In the genomic region with DNA sequence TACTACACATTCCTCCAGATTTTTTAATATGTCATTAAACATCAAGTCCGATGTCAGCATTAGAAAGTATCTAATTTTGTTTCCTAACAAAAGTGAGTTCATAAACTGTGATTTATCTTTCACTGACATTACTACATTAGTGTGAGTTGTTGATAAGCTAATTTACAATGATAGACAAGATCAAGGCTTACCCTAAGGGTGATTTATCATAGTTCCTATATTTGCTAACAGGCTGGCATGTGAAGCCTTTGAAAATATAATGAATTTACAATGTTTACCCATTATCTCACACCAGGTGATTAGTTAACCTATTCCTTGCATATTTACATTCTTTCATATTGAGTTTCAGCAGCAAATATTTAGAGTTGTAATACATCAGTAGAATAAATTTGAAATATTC, we compare ENCODE assay signal across 16 cellular contexts.
"Had no signal": no experiment of that assay in that cellular context is flagged by ENCODE, and none has a peak within 500 bp of the region (broad histone marks: within the 10 kb centered on the region; RNA-seq: fewer than 3 reads in every experiment).

No MANE protein-coding gene starts in this region.

- FAIRE-seq: RCC 7860 had no signal

- DNase-seq: KBM-7, MV-4-11, NCI-H1092, NCI-H1105 treated with DMSO at 0.1 percent for 48 hours, NCI-H1417 treated with DMSO at 0.1 percent for 48 hours, NCI-H1694, NCI-H187 treated with DMSO at 0.1 percent for 48 hours, NCI-H2107, NCI-H2227 treated with DMSO at 0.1 percent for 48 hours, NCI-H446, NCI-H510A, NCI-H524 treated with DMSO at 0.1 percent for 48 hours, NCI-H774, Right ventricle myocardium superior, RPMI8226 had no signal
